ENCODE assay signal across 8 cellular contexts in genomic region chr12:70243510-70244331, GRCh38. TPM values are rescaled to one million over a fixed set of nuclear protein-coding genes. Genes with fewer than 3 reads are reported as not detected.
A peak's percentile ranks its signal among the peaks of the same experiment; 100 is the strongest.
DNase-seq lines count a peak whose midpoint lies in the region; ATAC-seq and TF ChIP-seq lines count a peak whose summit lies in the region.

No MANE protein-coding gene starts in this region.

- peaks cover 4 to 70% (median 47%) of the 10 kb centered on the region in 12 donors for H3K4me1 ChIP-seq in heart left ventricle
- peaks cover 53% of the 10 kb centered on the region for H3K4me1 ChIP-seq in upper lobe of right lung

- peak in 1 of 2 donors; percentile 8 for TF ChIP-seq POLR2A in heart left ventricle (IDR thresholded peaks at IDR 0.05)

- H3K9me3 ChIP-seq in heart left ventricle = no peaks in the 10 kb centered on the region
- no peaks in the 10 kb centered on the region for H3K9me3 ChIP-seq in upper lobe of right lung

- peak overlapping the region; percentile 78 to 97 (median 89) for H3K4me3 ChIP-seq in heart left ventricle
- peak overlapping the region; percentile 88 for H3K4me3 ChIP-seq in upper lobe of right lung

- intact Hi-C loops in heart left ventricle (cut with DNase I) (loop anchor here in 9 of 10 donors (5.0 to 10.0 kb wide), 11 partner anchors 71 to 484 kb away; partner anchors contain the start of gene KCNMB4 (in 6 of the 9)), posterior vena cava (cut with DNase I) (no loop called here), upper lobe of right lung (cut with DNase I) (no loop called here)

- WGBS in heart left ventricle, 4 donors = 0% methylated on average over 13 to 69 of the region's 69 CpGs

- H3K27me3 ChIP-seq in heart left ventricle (no peaks in the 10 kb centered on the region), upper lobe of right lung (no peaks in the 10 kb centered on the region)

- TF ChIP-seq CTCF in heart left ventricle (IDR thresholded peaks at IDR 0.05) (no peak), upper lobe of right lung (IDR thresholded peaks at IDR 0.05) (no peak)

- H3K36me3 ChIP-seq in heart left ventricle (peaks cover 0 to 32% (median 20%) of the 10 kb centered on the region in 9 donors), upper lobe of right lung (peaks cover 11% of the 10 kb centered on the region)

- ATAC-seq in heart left ventricle = peak; percentile 69 to 91 (median 84)
- peak; percentile 87 for ATAC-seq in upper lobe of right lung

- H3K27ac ChIP-seq in heart left ventricle = peak overlapping the region; percentile 85 to 99 (median 96)
- peak overlapping the region; percentile 96 for H3K27ac ChIP-seq in upper lobe of right lung

- DNase-seq in GM03348 (ENCODE audit: low spot score) = peak; percentile 92
- DNase-seq in GOT3 (lab: John Stamatoyannopoulos, UW) = peak; percentile 100
- peak; percentile 47 to 66 for DNase-seq in Kasumi-1 (lab: John Stamatoyannopoulos, UW)
- DNase-seq in SKM-1 treated with dmso at 0.1 percent for 144 hours (lab: John Stamatoyannopoulos, UW; ENCODE audit: unreplicated experiment) = peak; percentile 25
- DNase-seq in activated naive CD8-positive, alpha-beta T cell treated with anti-CD3 and anti-CD28 coated beads, Interleukin-2, amount 50 U/mL, for 16 hours (ENCODE audit: low read depth, low spot score) = peak; percentile 45
- peak; percentile 70 to 81 (median 75) for DNase-seq in heart left ventricle
- peak; percentile 89 for DNase-seq in posterior vena cava (ENCODE audit: low spot score)
- DNase-seq in upper lobe of right lung = peak; percentile 89

RNA-seq across cellular contexts. Expression of gene CNOT2, which starts 0.5 kb away (rescaled TPM):
- total RNA-seq in heart left ventricle = 10 to 100 TPM; 32.7 to 63.7 (median 37.0) TPM
- 10 to 100 TPM; 15.5 to 30.4 TPM for polyA plus RNA-seq in heart left ventricle
- 10 to 100 TPM; 52.4 to 62.9 TPM for total RNA-seq in posterior vena cava
- 71.4 TPM for total RNA-seq in upper lobe of right lung

Comparison
In these comparisons a context has a peak if more than half of its experiments do, and no peak if none do; other contexts are left out.
1. Peak in every context shown above with its lines: DNase-seq, ATAC-seq, H3K4me3 ChIP-seq and H3K27ac ChIP-seq.
2. DNase-seq: peak in every context shown above with its lines; median percentile 100 in GOT3; 92 in GM03348; 89 in posterior vena cava; 89 in upper lobe of right lung; 75 in heart left ventricle; 56 in Kasumi-1; 45 in activated naive CD8-positive, alpha-beta T cell treated with anti-CD3 and anti-CD28 coated beads, Interleukin-2, amount 50 U/mL, for 16 hours; 25 in SKM-1 treated with dmso at 0.1 percent for 144 hours.
3. intact Hi-C loops: an anchor here in heart left ventricle (5.0 to 10.0 kb wide); none called in posterior vena cava and upper lobe of right lung.